ENCODE assay signal across 2 cellular contexts in genomic region chr1:56595397-56596191, GRCh38. TPM values are rescaled to one million over a fixed set of nuclear protein-coding genes. Genes with fewer than 3 reads are reported as not detected.
"Had no signal": no experiment of that assay in that cellular context is flagged by ENCODE, and none has a peak within 500 bp of the region (broad histone marks: within the 10 kb centered on the region; RNA-seq: fewer than 3 reads in every experiment).

No MANE protein-coding gene starts in this region.

RNA-seq across cellular contexts. Expression of gene PRKAA2, which starts 49.5 kb away (rescaled TPM):
- total RNA-seq: HT-29 had no signal
- polyA plus RNA-seq: IgD-negative memory B cell had no signal
